ENCODE assay signal across 1 cellular context in the genomic region with DNA sequence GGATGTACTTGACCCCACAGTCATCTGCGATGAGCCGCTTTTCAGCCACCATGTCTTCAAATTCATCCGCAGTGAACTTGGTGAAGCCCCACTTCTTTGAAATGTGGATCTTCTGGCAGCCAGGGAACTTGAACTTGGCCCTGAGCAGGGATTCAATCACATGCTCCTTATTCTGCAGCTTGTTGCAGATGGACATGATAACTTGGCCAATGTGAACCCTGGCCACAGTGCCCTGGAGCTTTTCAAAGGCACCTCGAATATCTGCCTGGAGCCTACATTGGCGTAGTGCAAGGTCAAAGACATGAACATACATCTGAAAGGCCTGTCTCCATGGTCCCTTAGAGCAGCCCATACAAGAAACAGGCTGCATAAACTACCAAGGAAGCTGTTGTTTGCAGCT.
TF ChIP-seq lines count a peak whose summit lies in the region.

No MANE protein-coding gene starts in this region.

TF ChIP-seq in GM23338, 12 proteins besides CTCF, POLR2A, EP300 and RAD21 (continued from another document):
- no peak for TF ChIP-seq EZH2phosphoT487 (IDR thresholded peaks at IDR 0.05; ENCODE audit: unreplicated experiment)
- no peak for TF ChIP-seq NANOG (IDR thresholded peaks at IDR 0.05; ENCODE audit: borderline replicate concordance)
